Comparison of ENCODE assay signal across 17 cellular contexts in the genomic region with DNA sequence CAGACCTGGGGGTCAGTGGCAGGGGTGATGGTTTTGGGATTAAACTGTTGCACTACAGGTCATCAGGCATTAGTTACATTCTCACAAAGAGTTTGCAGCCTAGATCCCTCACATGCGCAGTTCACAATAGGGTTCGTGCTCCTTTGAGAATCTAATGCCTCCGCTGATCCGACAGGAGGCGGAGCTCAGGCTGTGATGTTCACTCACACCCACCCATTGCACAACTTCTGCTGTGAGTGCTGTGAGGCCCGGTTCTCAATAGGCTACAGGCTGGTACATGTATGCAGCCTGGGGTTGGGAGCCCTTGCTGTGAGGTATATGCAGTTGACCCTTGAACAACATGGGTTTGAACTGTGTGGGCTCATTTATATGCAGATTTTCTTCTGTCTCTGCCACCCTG.
"Had no signal": no experiment of that assay in that cellular context is flagged by ENCODE, and none has a peak within 500 bp of the region (broad histone marks: within the 10 kb centered on the region; RNA-seq: fewer than 3 reads in every experiment).

No MANE protein-coding gene starts in this region.

- H3K27me3 Mint-ChIP-seq: activated CD4-positive, alpha-beta memory T cell treated with anti-CD3 and anti-CD28 coated beads for 36 hours; activated naive CD8-positive, alpha-beta T cell treated with anti-CD3 and anti-CD28 coated beads for 36 hours; natural killer cell treated with Interleukin-12 subunit alpha and Interleukin-12 subunit beta and Interleukin-15 and Interleukin-18, amount 100 ng/mL, for 72 hours had no signal

- H3K4me1 Mint-ChIP-seq: activated naive CD8-positive, alpha-beta T cell treated with anti-CD3 and anti-CD28 coated beads for 36 hours had no signal

- H3K9me3 ChIP-seq: prostate gland, upper lobe of right lung had no signal

- H3K9me3 Mint-ChIP-seq: activated naive CD8-positive, alpha-beta T cell treated with anti-CD3 and anti-CD28 coated beads for 36 hours had no signal

- H3K4me3 Mint-ChIP-seq: activated CD4-positive, alpha-beta memory T cell treated with anti-CD3 and anti-CD28 coated beads for 36 hours; activated naive CD8-positive, alpha-beta T cell treated with anti-CD3 and anti-CD28 coated beads for 36 hours; natural killer cell treated with Interleukin-12 subunit alpha and Interleukin-12 subunit beta and Interleukin-15 and Interleukin-18, amount 100 ng/mL, for 72 hours had no signal

- H3K79me2 ChIP-seq: hepatocyte had no signal

- H3K36me3 Mint-ChIP-seq: activated CD4-positive, alpha-beta memory T cell treated with anti-CD3 and anti-CD28 coated beads for 36 hours; activated naive CD8-positive, alpha-beta T cell treated with anti-CD3 and anti-CD28 coated beads for 36 hours; natural killer cell treated with Interleukin-12 subunit alpha and Interleukin-12 subunit beta and Interleukin-15 and Interleukin-18, amount 100 ng/mL, for 72 hours had no signal

- H3K4me2 ChIP-seq: hepatocyte had no signal

- DNase-seq: activated CD4-positive, alpha-beta memory T cell treated with anti-CD3 and anti-CD28 coated beads for 36 hours; activated CD4-positive, alpha-beta T cell treated with anti-CD3 and anti-CD28 coated beads for 1 hour; activated gamma-delta T cell treated with Interleukin-2 at 50 U/mL for 16 hours; activated naive CD8-positive, alpha-beta T cell treated with anti-CD3 and anti-CD28 coated beads for 36 hours; activated T-cell treated with anti-CD3 and anti-CD28 coated beads, Interleukin-2, amount 50 U/mL, for 48 hours; anterior cingulate cortex; effector CD4-positive, alpha-beta T cell; left cardiac atrium; stimulated activated CD4-positive, alpha-beta T cell treated with anti-CD3 and anti-CD28 coated beads, Interleukin-2, amount 100 ng/mL, for 48 hours; stimulated activated CD8-positive, alpha-beta memory T cell treated with anti-CD3 and anti-CD28 coated beads, Interleukin-4, amount 100 ng/mL, for 48 hours; stimulated activated naive CD8-positive, alpha-beta T cell treated with anti-CD3 and anti-CD28 coated beads, Interleukin-15, Interleukin-2, amounts not matched to agents 100 U/mL and 50 U/mL, for 24 hours; upper lobe of right lung had no signal

- FAIRE-seq: colon, endothelial cell of umbilical vein had no signal

- H3K4me1 ChIP-seq: prostate gland, upper lobe of right lung had no signal

- H3K27ac ChIP-seq: hepatocyte, prostate gland, upper lobe of right lung had no signal

- H3K36me3 ChIP-seq: prostate gland, upper lobe of right lung had no signal

- H2AFZ ChIP-seq: hepatocyte had no signal

- H3K4me3 ChIP-seq: hepatocyte, prostate gland, upper lobe of right lung had no signal

- H3K27me3 ChIP-seq: hepatocyte, upper lobe of right lung had no signal

- H3K27ac Mint-ChIP-seq: activated CD4-positive, alpha-beta memory T cell treated with anti-CD3 and anti-CD28 coated beads for 36 hours; activated naive CD8-positive, alpha-beta T cell treated with anti-CD3 and anti-CD28 coated beads for 36 hours; natural killer cell treated with Interleukin-12 subunit alpha and Interleukin-12 subunit beta and Interleukin-15 and Interleukin-18, amount 100 ng/mL, for 72 hours had no signal

- ATAC-seq: left cardiac atrium; natural killer cell treated with Interleukin-12 subunit alpha and Interleukin-12 subunit beta and Interleukin-15 and Interleukin-18, amount 100 ng/mL, for 72 hours; stimulated activated naive CD8-positive, alpha-beta T cell treated with anti-CD3 and anti-CD28 coated beads, Interleukin-15, Interleukin-2, amounts not matched to agents 100 U/mL and 50 U/mL, for 24 hours; upper lobe of right lung had no signal
